Comparison of ENCODE assay signal across 21 cellular contexts in genomic region chr21:31447477-31447876, GRCh38.
DNase-seq lines count a peak whose midpoint lies in the region; FAIRE-seq and TF ChIP-seq lines count a peak whose summit lies in the region.
"Had no signal": no experiment of that assay in that cellular context is flagged by ENCODE, and none has a peak within 500 bp of the region (broad histone marks: within the 10 kb centered on the region; RNA-seq: fewer than 3 reads in every experiment).

No MANE protein-coding gene starts in this region.

- no peak overlapping the region for H3K4me3 Mint-ChIP-seq in activated CD4-positive, alpha-beta memory T cell treated with anti-CD3 and anti-CD28 coated beads, Interleukin-2, amount 10 ng/mL, durations not matched to agents 7 days and 5 days
- no peak overlapping the region for H3K4me3 Mint-ChIP-seq in activated CD4-positive, alpha-beta memory T cell treated with anti-CD3 and anti-CD28 coated beads for 36 hours
- H3K4me3 Mint-ChIP-seq: central memory CD8-positive, alpha-beta T cell; endodermal cell had no signal

- WGBS in sigmoid colon, 2 donors, result 53 to 55% methylated on average over 3 of the region's 3 CpGs

- H3K4me1 Mint-ChIP-seq in activated CD4-positive, alpha-beta memory T cell treated with anti-CD3 and anti-CD28 coated beads, Interleukin-2, amount 10 ng/mL, durations not matched to agents 7 days and 5 days, result peaks cover 33% of the 10 kb centered on the region
- H3K4me1 Mint-ChIP-seq in activated CD4-positive, alpha-beta memory T cell treated with anti-CD3 and anti-CD28 coated beads for 36 hours (ENCODE audit: low read depth), result peaks cover 25% of the 10 kb centered on the region
- H3K4me1 Mint-ChIP-seq: endodermal cell had no signal

- no peak for TF ChIP-seq CTCF in choroid plexus epithelial cell (conservative IDR thresholded peaks at IDR 0.05; ENCODE audit: low read depth, low read length)
- no peak for TF ChIP-seq CTCF in sigmoid colon (IDR thresholded peaks at IDR 0.05)

- H3K9me3 ChIP-seq in sigmoid colon, result no peaks in the 10 kb centered on the region
- H3K9me3 ChIP-seq: upper lobe of right lung had no signal

- FAIRE-seq in HTR-8/SVneo (lab: Jason Lieb, UNC) (no peak), GM12892 (lab: Jason Lieb, UNC) (no peak)
- FAIRE-seq: A204.1, GM12878, H1 had no signal

- H3K4me3 ChIP-seq in choroid plexus epithelial cell (ENCODE audit: low read depth, low read length) (no peak overlapping the region), sigmoid colon (no peak overlapping the region)
- H3K4me3 ChIP-seq: GM12878, spleen, upper lobe of right lung had no signal

- no peak for DNase-seq in activated CD4-positive, alpha-beta memory T cell treated with anti-CD3 and anti-CD28 coated beads, Interleukin-2, amount 10 ng/mL, durations not matched to agents 7 days and 5 days
- no peak for DNase-seq in activated CD4-positive, alpha-beta memory T cell treated with anti-CD3 and anti-CD28 coated beads for 36 hours
- peak; percentile 24 for DNase-seq in HTR-8/SVneo (ENCODE audit: insufficient read length, low spot score)
- peak; percentile 71 for DNase-seq in choroid plexus epithelial cell (ENCODE audit: low read depth)
- peak; percentile 68 for DNase-seq in sigmoid colon
- no peak for DNase-seq in T-helper 9 cell
- no peak for DNase-seq in NCI-H1930 (lab: John Stamatoyannopoulos, UW)
- DNase-seq in GM12892 (ENCODE audit: insufficient read length), result no peak
- DNase-seq: endodermal cell, foreskin fibroblast, KBM-7, midbrain, Right ventricle myocardium superior, spleen, upper lobe of right lung had no signal

- H3K27ac Mint-ChIP-seq in activated CD4-positive, alpha-beta memory T cell treated with anti-CD3 and anti-CD28 coated beads, Interleukin-2, amount 10 ng/mL, durations not matched to agents 7 days and 5 days, result peak overlapping the region; percentile 1
- H3K27ac Mint-ChIP-seq in activated CD4-positive, alpha-beta memory T cell treated with anti-CD3 and anti-CD28 coated beads for 36 hours, result no peak overlapping the region
- H3K27ac Mint-ChIP-seq: activated naive CD4-positive, alpha-beta T cell treated with anti-CD3 and anti-CD28 coated beads, Interleukin-2, amount 50 U/mL, for 72 hours; endodermal cell had no signal

- POLR2A ChIA-PET in activated CD4-positive, alpha-beta memory T cell treated with anti-CD3 and anti-CD28 coated beads, Interleukin-2, amount 10 ng/mL, durations not matched to agents 7 days and 5 days (lab: Charles Lee), result no interaction called here
- POLR2A ChIA-PET in activated CD4-positive, alpha-beta memory T cell treated with anti-CD3 and anti-CD28 coated beads for 36 hours (lab: Charles Lee), result no interaction called here

- TF ChIP-seq POLR2A in sigmoid colon (IDR thresholded peaks at IDR 0.05), result no peak
- TF ChIP-seq POLR2A in GM12892 (IDR thresholded peaks at IDR 0.05; ENCODE audit: low read depth, low read length), result no peak

- intact Hi-C loops in activated CD4-positive, alpha-beta memory T cell treated with anti-CD3 and anti-CD28 coated beads for 36 hours (cut with micrococcal nuclease), result no loop called here
- intact Hi-C loops in sigmoid colon (cut with DNase I), result no loop called here

- H3K27ac ChIP-seq in sigmoid colon, result no peak overlapping the region
- H3K27ac ChIP-seq: parathyroid adenoma, upper lobe of right lung had no signal

- peaks cover 11% of the 10 kb centered on the region for H3K36me3 Mint-ChIP-seq in activated CD4-positive, alpha-beta memory T cell treated with anti-CD3 and anti-CD28 coated beads, Interleukin-2, amount 10 ng/mL, durations not matched to agents 7 days and 5 days (ENCODE audit: low read depth)
- no peaks in the 10 kb centered on the region for H3K36me3 Mint-ChIP-seq in activated CD4-positive, alpha-beta memory T cell treated with anti-CD3 and anti-CD28 coated beads for 36 hours

- peaks cover 2% of the 10 kb centered on the region for H3K9me3 Mint-ChIP-seq in activated CD4-positive, alpha-beta memory T cell treated with anti-CD3 and anti-CD28 coated beads, Interleukin-2, amount 10 ng/mL, durations not matched to agents 7 days and 5 days
- no peaks in the 10 kb centered on the region for H3K9me3 Mint-ChIP-seq in activated CD4-positive, alpha-beta memory T cell treated with anti-CD3 and anti-CD28 coated beads for 36 hours

- H3K27me3 ChIP-seq in sigmoid colon, result no peaks in the 10 kb centered on the region
- H3K27me3 ChIP-seq: spleen, upper lobe of right lung had no signal

- H3K4me1 ChIP-seq in sigmoid colon, result peaks cover 0 to 5% (median 0%) of the 10 kb centered on the region in 4 donors
- H3K4me1 ChIP-seq: parathyroid adenoma had no signal

- no peaks in the 10 kb centered on the region for H3K27me3 Mint-ChIP-seq in activated CD4-positive, alpha-beta memory T cell treated with anti-CD3 and anti-CD28 coated beads, Interleukin-2, amount 10 ng/mL, durations not matched to agents 7 days and 5 days
- H3K27me3 Mint-ChIP-seq in activated CD4-positive, alpha-beta memory T cell treated with anti-CD3 and anti-CD28 coated beads for 36 hours, result no peaks in the 10 kb centered on the region

- TF ChIP-seq EP300 in sigmoid colon (IDR thresholded peaks at IDR 0.05), result no peak

- CTCF ChIA-PET in activated CD4-positive, alpha-beta memory T cell treated with anti-CD3 and anti-CD28 coated beads, Interleukin-2, amount 10 ng/mL, durations not matched to agents 7 days and 5 days (lab: Charles Lee), result no interaction called here
- CTCF ChIA-PET in activated CD4-positive, alpha-beta memory T cell treated with anti-CD3 and anti-CD28 coated beads for 36 hours (lab: Charles Lee), result no interaction called here

- H3K36me3 ChIP-seq in sigmoid colon, result no peaks in the 10 kb centered on the region
- H3K36me3 ChIP-seq: spleen, upper lobe of right lung had no signal

Comparison
In these comparisons a context has a peak if more than half of its experiments do, and no peak if none do; other contexts are left out.
1. DNase-seq: peak in HTR-8/SVneo (single experiment), choroid plexus epithelial cell (single experiment) and sigmoid colon (single experiment); none in activated CD4-positive, alpha-beta memory T cell treated with anti-CD3 and anti-CD28 coated beads, Interleukin-2, amount 10 ng/mL, durations not matched to agents 7 days and 5 days (single experiment), activated CD4-positive, alpha-beta memory T cell treated with anti-CD3 and anti-CD28 coated beads for 36 hours (single experiment), T-helper 9 cell (single experiment), NCI-H1930 (0 of 2) and GM12892 (single experiment).